8 cellular contexts compared by ENCODE assay signal in genomic region chr3:13484861-13485590, GRCh38. TPM values are rescaled to one million over a fixed set of nuclear protein-coding genes. Genes with fewer than 3 reads are reported as not detected.
DNase-seq lines count a peak whose midpoint lies in the region; ATAC-seq and TF ChIP-seq lines count a peak whose summit lies in the region.

No MANE protein-coding gene starts in this region.

- DNase-seq in Caki2 (ENCODE audit: low read depth) (peak; percentile 86), M059J (ENCODE audit: low read depth) (peak; percentile 86), astrocyte of the spinal cord (ENCODE audit: low read depth, low spot score) (peak; percentile 46), islet precursor cell (peak; percentile 57), coronary artery (ENCODE audit: low spot score) (no peak)
- DNase-seq in activated CD4-positive, alpha-beta T cell treated with anti-CD3 and anti-CD28 coated beads for 48 hours = no peak

- in situ Hi-C loops in Caki2 (cut with HindIII; ENCODE audit: low pct_unique_long_range_greater_than_20kb, low sequenced_read_pairs) (no loop called here), astrocyte of the spinal cord (cut with HindIII; ENCODE audit: low sequenced_read_pairs) (no loop called here)

- peak overlapping the region; percentile 44 for H3K27ac ChIP-seq in temporal lobe (ENCODE audit: low read depth, low read length)
- peak overlapping the region in 1 of 2 donors; percentile 53 for H3K27ac ChIP-seq in coronary artery

- ATAC-seq in HG03108 (IDR thresholded peaks at IDR 0.05; ENCODE audit: unreplicated experiment) = no peak

- no peak overlapping the region for H3K4me3 ChIP-seq in astrocyte of the spinal cord (ENCODE audit: low read depth, low read length)
- no peak overlapping the region for H3K4me3 ChIP-seq in coronary artery

- TF ChIP-seq CTCF in astrocyte of the spinal cord (IDR thresholded peaks at IDR 0.05; ENCODE audit: low read depth, low read length) (no peak), coronary artery (IDR thresholded peaks at IDR 0.05) (no peak)

RNA-seq across cellular contexts. Expression of gene HDAC11, which starts 4.9 kb away (rescaled TPM):
- 13.3 and 19.3 TPM in 2 replicates for total RNA-seq in Caki2 (2014; rRNA removed; shearing (Covaris generic); ENCODE audit: low replicate concordance)
- total RNA-seq in M059J (2014; rRNA removed; shearing (Covaris generic)) = 4.6 and 5.5 TPM in 2 replicates
- 13.5 TPM for total RNA-seq in temporal lobe

Comparison
In these comparisons a context has a peak if more than half of its experiments do, and no peak if none do; other contexts are left out.
1. DNase-seq: peak in Caki2 (single experiment), M059J (single experiment), astrocyte of the spinal cord (single experiment) and islet precursor cell (single experiment); none in activated CD4-positive, alpha-beta T cell treated with anti-CD3 and anti-CD28 coated beads for 48 hours (single experiment) and coronary artery (single experiment).